8 cellular contexts compared by ENCODE assay signal in genomic region chr2:222656544-222657446, GRCh38. TPM values are rescaled to one million over a fixed set of nuclear protein-coding genes. Genes with fewer than 3 reads are reported as not detected.
DNase-seq lines count a peak whose midpoint lies in the region; ATAC-seq and TF ChIP-seq lines count a peak whose summit lies in the region.

No MANE protein-coding gene starts in this region.

- H3K4me3 ChIP-seq in GM06990 (replicated peaks; ENCODE audit: low read depth, low read length) = peak overlapping the region; percentile 95
- H3K4me3 ChIP-seq in Loucy (ENCODE audit: low read length, poor library complexity, severe bottlenecking) = peak overlapping the region; percentile 93

- peaks cover 35% of the 10 kb centered on the region for H3K4me1 Mint-ChIP-seq in central memory CD8-positive, alpha-beta T cell
- H3K4me1 Mint-ChIP-seq in mesothelial cell of epicardium = peaks cover 19% of the 10 kb centered on the region

- peak; percentile 18 for ATAC-seq in GM21786 (IDR thresholded peaks at IDR 0.05; ENCODE audit: unreplicated experiment)
- peak; percentile 18 for ATAC-seq in central memory CD8-positive, alpha-beta T cell (replicated peaks; ENCODE audit: extremely low read depth, poor library complexity, severe bottlenecking)
- no peak for ATAC-seq in omental fat pad (ENCODE audit: low FRiP score)

- H4K20me1 ChIP-seq in Loucy (ENCODE audit: insufficient read depth, low read length, poor library complexity, severe bottlenecking) = peaks cover 8% of the 10 kb centered on the region

- peak overlapping the region; percentile 98 for H3K4me2 ChIP-seq in Loucy (ENCODE audit: low read depth, low read length, poor library complexity, severe bottlenecking)

- H3K9me2 ChIP-seq in Loucy (replicated peaks; ENCODE audit: low read depth, low read length) = no peaks in the 10 kb centered on the region

- peaks cover 38% of the 10 kb centered on the region for H3K4me1 ChIP-seq in Loucy (ENCODE audit: insufficient read depth, low read length, poor library complexity, severe bottlenecking)

- TF ChIP-seq CTCF in GM06990 (IDR thresholded peaks at IDR 0.05; ENCODE audit: insufficient read depth, low read length, poor library complexity, severe bottlenecking) (no peak), Loucy (conservative IDR thresholded peaks at IDR 0.05; ENCODE audit: low read length) (no peak), mesothelial cell of epicardium (IDR thresholded peaks at IDR 0.05; ENCODE audit: unreplicated experiment) (no peak), omental fat pad (IDR thresholded peaks at IDR 0.05) (no peak)

- peak overlapping the region; percentile 96 for H2AFZ ChIP-seq in Loucy (ENCODE audit: low read length)

- H3K9me3 ChIP-seq in Loucy (ENCODE audit: insufficient read depth, low read depth, low read length) = no peaks in the 10 kb centered on the region

- peak overlapping the region; percentile 94 for H3K4me3 Mint-ChIP-seq in central memory CD8-positive, alpha-beta T cell
- H3K4me3 Mint-ChIP-seq in mesothelial cell of epicardium = peak overlapping the region; percentile 93

- H3F3A ChIP-seq in Loucy (ENCODE audit: low read depth) = 0 out of 2 replicates have a peak, but pooled peaks cover 4% of the 10 kb centered on the region

- peak overlapping the region; percentile 91 for H3K9ac ChIP-seq in Loucy (ENCODE audit: low read depth, low read length, poor library complexity, severe bottlenecking)

- H3K9me3 Mint-ChIP-seq in central memory CD8-positive, alpha-beta T cell = no peaks in the 10 kb centered on the region
- H3K9me3 Mint-ChIP-seq in mesothelial cell of epicardium = no peaks in the 10 kb centered on the region

- H3K27me3 ChIP-seq in GM06990 (replicated peaks; ENCODE audit: control insufficient read depth, insufficient read depth, low read length) (no peaks in the 10 kb centered on the region), Loucy (ENCODE audit: insufficient read depth, low read length, poor library complexity, severe bottlenecking) (no peaks in the 10 kb centered on the region)

- no peaks in the 10 kb centered on the region for H3K36me3 ChIP-seq in GM06990 (ENCODE audit: control insufficient read depth, insufficient read depth, low read length)
- H3K36me3 ChIP-seq in Loucy (ENCODE audit: insufficient read depth, low read length) = no peaks in the 10 kb centered on the region

- peaks cover 45% of the 10 kb centered on the region for H3K79me2 ChIP-seq in Loucy (ENCODE audit: insufficient read depth, low read length)

- H3K36me3 Mint-ChIP-seq in central memory CD8-positive, alpha-beta T cell (ENCODE audit: insufficient read depth) = peaks cover 16% of the 10 kb centered on the region
- no peaks in the 10 kb centered on the region for H3K36me3 Mint-ChIP-seq in mesothelial cell of epicardium

- DNase-seq in GM06990 (ENCODE audit: extremely low read depth, insufficient read length) (no peak), mesothelial cell of epicardium (ENCODE audit: low spot score in 2 of 2, unreplicated experiment in 2 of 2) (no peak), omental fat pad (ENCODE audit: low spot score) (no peak)
- no peak for DNase-seq in central memory CD8-positive, alpha-beta T cell (ENCODE audit: low spot score in 2 of 2)
- no peak for DNase-seq in stimulated activated CD4-positive, alpha-beta T cell treated with anti-CD3 and anti-CD28 coated beads, Interleukin-1b, Interleukin-23, amount 100 ng/mL, for 48 hours
- DNase-seq in stimulated activated CD8-positive, alpha-beta memory T cell treated with anti-CD3 and anti-CD28 coated beads, Interleukin-4, amount 100 ng/mL, for 48 hours = no peak

- peak overlapping the region; percentile 97 for H3K27ac Mint-ChIP-seq in central memory CD8-positive, alpha-beta T cell (ENCODE audit: low read depth)
- peak overlapping the region; percentile 99 for H3K27ac Mint-ChIP-seq in mesothelial cell of epicardium

- H3K27me3 Mint-ChIP-seq in central memory CD8-positive, alpha-beta T cell = no peaks in the 10 kb centered on the region
- H3K27me3 Mint-ChIP-seq in mesothelial cell of epicardium (ENCODE audit: low read depth) = no peaks in the 10 kb centered on the region

RNA-seq across cellular contexts. Expression of gene FARSB, which starts 0.9 kb away (rescaled TPM):
- 17.7 to 19.1 TPM (median 18.5 TPM) in 3 replicates for total RNA-seq in mesothelial cell of epicardium
- total RNA-seq in omental fat pad = 10 to 100 TPM; 11.8 to 18.4 (median 14.8) TPM

RNA-seq across cellular contexts. Expression of gene MOGAT1, which starts 14.7 kb away (rescaled TPM):
- total RNA-seq in mesothelial cell of epicardium (not detected in 3 replicates), omental fat pad (1 to 10 TPM in 1 of 4 donors, under 1 TPM in 1, not detected in 2; 0.95 to 2.4 TPM)
